In genomic region chrX:131763674-131764073, GRCh38 we compare ENCODE assay signal across 8 cellular contexts.
A peak's percentile ranks its signal among the peaks of the same experiment; 100 is the strongest.
DNase-seq lines count a peak whose midpoint lies in the region; ATAC-seq and TF ChIP-seq lines count a peak whose summit lies in the region.

No MANE protein-coding gene starts in this region.

- H3K79me2 ChIP-seq in mammary epithelial cell (ENCODE audit: insufficient read depth, low read length), result no peaks in the 10 kb centered on the region

- BruUV-seq in mammary epithelial cell (replicated peaks; lab: Mats Ljungman, UMichigan), result no TSS peak

- no peaks in the 10 kb centered on the region for H3K9me3 ChIP-seq in mammary epithelial cell (replicated peaks; ENCODE audit: insufficient read depth, low read length)

- no peak overlapping the region for H3K9ac ChIP-seq in mammary epithelial cell (ENCODE audit: insufficient read depth, low read length)

- no peaks in the 10 kb centered on the region for H3K36me3 ChIP-seq in mammary epithelial cell (ENCODE audit: insufficient read depth, low read length)

- H3K4me2 ChIP-seq in mammary epithelial cell (ENCODE audit: insufficient read depth, low read depth, low read length), result peak overlapping the region; percentile 60

- peak overlapping the region; percentile 5 to 41 (median 19) for H3K4me3 ChIP-seq in mammary epithelial cell (replicated peaks in 1 of 3; ENCODE audit: insufficient read depth in 1 of 3, low read depth in 2 of 3, low read length in 3 of 3)

- CTCF ChIA-PET in mammary epithelial cell (lab: Charles Lee; ENCODE audit: low non-redundant PET), result interaction anchor here (0.6 kb wide), 1 partner anchor 55 kb away, joined by 4 read pairs; no protein-coding TSS in a partner anchor

- 35% methylated on average over 9 of the region's 10 CpGs for WGBS in mammary epithelial cell (ENCODE audit: low coverage, missing lambda C conversion rate)

- intact Hi-C loops in mammary epithelial cell (cut with micrococcal nuclease), result loop anchor here (1.0 kb wide), 7 partner anchors 15 to 59 kb away; no protein-coding TSS in a partner anchor

- ATAC-seq in HG03520 (IDR thresholded peaks at IDR 0.05; ENCODE audit: unreplicated experiment), result peak; percentile 75

- dilution Hi-C loops in mammary epithelial cell (cut with HindIII; ENCODE audit: low sequenced_read_pairs), result no loop called here

- TF ChIP-seq CTCF in mammary epithelial cell (conservative IDR thresholded peaks at IDR 0.05 in 1 of 2, IDR thresholded peaks at IDR 0.05 in 1 of 2; ENCODE audit: extremely low read depth in 1 of 2, insufficient read depth in 1 of 2, low read depth in 1 of 2, low read length in 2 of 2), result peak; percentile 40 to 74

- in situ Hi-C loops in mammary epithelial cell (cut with MboI; ENCODE audit: low sequenced_read_pairs in 2 of 2) (no loop called here), ACHN (cut with HindIII; ENCODE audit: low pct_ligation_motif_present, low pct_unique_long_range_greater_than_20kb, low sequenced_read_pairs) (no loop called here)

- peaks cover 7% of the 10 kb centered on the region for H3K4me1 ChIP-seq in mammary epithelial cell (ENCODE audit: insufficient read depth, low read length)

- H4K20me1 ChIP-seq in mammary epithelial cell (ENCODE audit: insufficient read depth, low read length), result no peaks in the 10 kb centered on the region

- peak overlapping the region; percentile 93 for H2AFZ ChIP-seq in mammary epithelial cell (ENCODE audit: low read depth, low read length)

- H3K27ac ChIP-seq in mammary epithelial cell (ENCODE audit: insufficient read depth, low read depth, low read length), result no peak overlapping the region

- DNase-seq in NCI-H2081 (lab: John Stamatoyannopoulos, UW) (peak; percentile 62 to 69), NCI-H2081 treated with DMSO at 0.1 percent for 48 hours (lab: John Stamatoyannopoulos, UW) (no peak), mammary epithelial cell (peak; percentile 77), pulmonary artery endothelial cell (ENCODE audit: low read depth, low spot score) (peak; percentile 72), NCI-H524 treated with DMSO at 0.1 percent for 48 hours (lab: John Stamatoyannopoulos, UW) (no peak), ACHN (no peak)
- DNase-seq in stimulated activated CD4-positive, alpha-beta T cell treated with anti-CD3 and anti-CD28 coated beads, Interleukin-1b, Interleukin-23, amount 100 ng/mL, for 48 hours, result no peak

- no peaks in the 10 kb centered on the region for H3K27me3 ChIP-seq in mammary epithelial cell (ENCODE audit: insufficient read depth, low read length)

Comparison
In these comparisons a context has a peak if more than half of its experiments do, and no peak if none do; other contexts are left out.
1. DNase-seq: peak in NCI-H2081 (2 of 2), mammary epithelial cell (single experiment) and pulmonary artery endothelial cell (single experiment); none in NCI-H2081 treated with DMSO at 0.1 percent for 48 hours (single experiment), NCI-H524 treated with DMSO at 0.1 percent for 48 hours (single experiment), ACHN (single experiment) and stimulated activated CD4-positive, alpha-beta T cell treated with anti-CD3 and anti-CD28 coated beads, Interleukin-1b, Interleukin-23, amount 100 ng/mL, for 48 hours (single experiment).